Comparison of ENCODE assay signal across 30 cellular contexts in the genomic region with DNA sequence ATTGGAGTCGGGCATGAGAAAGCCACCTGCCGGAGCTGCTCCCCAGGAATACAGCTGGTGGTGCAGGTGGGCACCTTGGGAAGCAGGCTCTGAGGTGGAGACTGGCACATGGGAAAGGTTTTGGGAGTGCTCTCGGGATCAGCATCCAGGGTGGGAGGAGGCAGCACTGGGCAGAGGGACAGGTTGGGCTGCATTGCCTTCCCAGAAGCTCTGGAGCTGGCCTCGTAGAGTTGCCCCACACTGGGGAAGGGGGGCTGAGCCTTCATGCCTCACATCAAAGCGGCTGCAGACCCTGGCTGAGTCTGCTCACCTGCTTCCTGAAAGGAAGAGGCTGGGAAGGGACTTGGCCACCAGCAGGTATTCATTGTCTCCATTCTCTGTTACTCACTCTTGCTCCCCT. TPM values are rescaled to one million over a fixed set of nuclear protein-coding genes. Genes with fewer than 3 reads are reported as not detected.
DNase-seq lines count a peak whose midpoint lies in the region; ATAC-seq, FAIRE-seq and TF ChIP-seq lines count a peak whose summit lies in the region.
"Had no signal": no experiment of that assay in that cellular context is flagged by ENCODE, and none has a peak within 500 bp of the region (broad histone marks: within the 10 kb centered on the region; RNA-seq: fewer than 3 reads in every experiment).

No MANE protein-coding gene starts in this region.

- H3K27ac Mint-ChIP-seq in GM23338, result no peak overlapping the region
- peak overlapping the region; percentile 68; the same call in 1 of the 2 replicates for H3K27ac Mint-ChIP-seq in WTC11
- H3K27ac Mint-ChIP-seq: CD14-positive monocyte; CD4-positive, alpha-beta memory T cell; CD4-positive, CD25-positive, alpha-beta regulatory T cell had no signal

- H3K79me2 ChIP-seq in GM23338 (replicated peaks; ENCODE audit: insufficient read depth), result no peaks in the 10 kb centered on the region

- H3K4me1 ChIP-seq in GM23338 (ENCODE audit: insufficient read depth) (no peaks in the 10 kb centered on the region), kidney (ENCODE audit: control insufficient read depth in 1 of 2, insufficient read depth in 1 of 2, low read depth in 1 of 2, low read length in 2 of 2) (no peaks in the 10 kb centered on the region)
- H3K4me1 ChIP-seq: BE2C, BLaER1, Caco-2 had no signal

- H3K36me3 ChIP-seq in GM23338 (ENCODE audit: insufficient read depth) (no peaks in the 10 kb centered on the region), kidney (ENCODE audit: control insufficient read depth in 1 of 2, insufficient read depth in 2 of 2, low read length in 2 of 2) (no peaks in the 10 kb centered on the region)
- H3K36me3 ChIP-seq: BE2C, BLaER1 had no signal

- POLR2A ChIA-PET in WTC11 (lab: Charles Lee), result no interaction called here

- H3K4me3 ChIP-seq in GM23338 (no peak overlapping the region), kidney (ENCODE audit: low read length in 2 of 2) (no peak overlapping the region)
- H3K4me3 ChIP-seq: BLaER1 had no signal

- H3K4me1 Mint-ChIP-seq in GM23338, result peaks cover 7% of the 10 kb centered on the region
- H3K4me1 Mint-ChIP-seq in WTC11, result peaks cover 16% of the 10 kb centered on the region
- H3K4me1 Mint-ChIP-seq: CD14-positive monocyte had no signal

- H3K9me3 Mint-ChIP-seq in GM23338 (peaks cover 10% of the 10 kb centered on the region; the same call in 2 of the 3 replicates), WTC11 (peaks cover 7% of the 10 kb centered on the region; the same call in 1 of the 2 replicates)
- H3K9me3 Mint-ChIP-seq: CD14-positive monocyte; CD4-positive, alpha-beta memory T cell; CD4-positive, CD25-positive, alpha-beta regulatory T cell; CD8-positive, alpha-beta memory T cell had no signal

- H3K4me2 ChIP-seq in GM23338, result no peak overlapping the region
- H3K4me2 ChIP-seq: BLaER1 had no signal

- H3F3A ChIP-seq in GM23338 (replicated peaks; ENCODE audit: low read depth), result no peaks in the 10 kb centered on the region

- CTCF ChIA-PET in WTC11 (lab: Charles Lee), result interaction anchor here (0.7 to 6.3 kb wide), 9 partner anchors 9 to 486 kb away, joined by 3 to 79 read pairs (median 6); no protein-coding TSS in a partner anchor

- DNase-seq in GM23338 (ENCODE audit: low spot score) (no peak), WTC11 (ENCODE audit: low spot score) (no peak), kidney (peak; percentile 55), DMS 273 (lab: John Stamatoyannopoulos, UW; ENCODE audit: unreplicated experiment) (no peak), COLO668 (lab: John Stamatoyannopoulos, UW; ENCODE audit: unreplicated experiment) (no peak)
- DNase-seq: 8988T; ACHN; BE2C; C1 segment of cervical spinal cord; Caco-2; Calu3; CD4-positive, alpha-beta memory T cell; CD4-positive, CD25-positive, alpha-beta regulatory T cell; DMS 273 treated with DMSO at 0.1 percent for 48 hours; DMS153; DMS53; DMS79; DND-41; EL; GF-D8 had no signal

- H3K9me3 ChIP-seq in kidney (ENCODE audit: control insufficient read depth in 1 of 2, low read length in 2 of 2), result no peaks in the 10 kb centered on the region
- H3K9me3 ChIP-seq: BE2C, BLaER1, Caco-2 had no signal

- H3K27me3 Mint-ChIP-seq in GM23338 (ENCODE audit: insufficient read depth, low read depth, poor library complexity) (peaks cover 10% of the 10 kb centered on the region), WTC11 (ENCODE audit: low read depth) (no peaks in the 10 kb centered on the region)

- TF ChIP-seq CTCF in GM23338 (conservative IDR thresholded peaks at IDR 0.05; ENCODE audit: low read depth in 2 of 2) (no peak), WTC11 (IDR thresholded peaks at IDR 0.05) (no peak), kidney (IDR thresholded peaks at IDR 0.05; ENCODE audit: borderline replicate concordance, extremely low read depth, insufficient read depth) (no peak)

- ATAC-seq in GM23338 (no peak; the same call in 2 of the 3 replicates), WTC11 (no peak), HG02938 (IDR thresholded peaks at IDR 0.05; ENCODE audit: unreplicated experiment) (no peak), GM19397 (IDR thresholded peaks at IDR 0.05; ENCODE audit: unreplicated experiment) (no peak)

- no peak overlapping the region for H3K27ac ChIP-seq in GM23338 (ENCODE audit: low read depth)
- no peak overlapping the region for H3K27ac ChIP-seq in kidney (ENCODE audit: low read depth in 2 of 2, low read length in 2 of 2)
- H3K27ac ChIP-seq: BLaER1 had no signal

- no peak overlapping the region for H3K9ac ChIP-seq in kidney (ENCODE audit: low read length in 2 of 2)
- H3K9ac ChIP-seq: BLaER1 had no signal

- H3K36me3 Mint-ChIP-seq in GM23338 (ENCODE audit: low read depth), result peaks cover 3% of the 10 kb centered on the region; the same call in 1 of the 3 replicates
- H3K36me3 Mint-ChIP-seq in WTC11, result peaks cover 2% of the 10 kb centered on the region; the same call in 1 of the 2 replicates
- H3K36me3 Mint-ChIP-seq: CD14-positive monocyte; CD4-positive, alpha-beta memory T cell; CD4-positive, CD25-positive, alpha-beta regulatory T cell; CD8-positive, alpha-beta memory T cell had no signal

- no peak for FAIRE-seq in kidney (lab: Jason Lieb, UNC)
- FAIRE-seq: A204.1, D721Med, G401.6, GM12891, GM19239 had no signal

- intact Hi-C loops in kidney (cut with DNase I), result no loop called here

- peak overlapping the region; percentile 63; the same call in 1 of the 2 replicates for H2AFZ ChIP-seq in GM23338

- H4K20me1 ChIP-seq in GM23338 (replicated peaks; ENCODE audit: insufficient read depth), result no peaks in the 10 kb centered on the region
- H4K20me1 ChIP-seq: BLaER1 had no signal

- H3K4me3 Mint-ChIP-seq in GM23338 (no peak overlapping the region), WTC11 (no peak overlapping the region)
- H3K4me3 Mint-ChIP-seq: CD14-positive monocyte; CD4-positive, alpha-beta memory T cell; CD4-positive, CD25-positive, alpha-beta regulatory T cell; CD8-positive, alpha-beta memory T cell had no signal

- no peaks in the 10 kb centered on the region for H3K27me3 ChIP-seq in GM23338 (ENCODE audit: insufficient read depth)
- H3K27me3 ChIP-seq: BE2C, BLaER1 had no signal

- H3K9me2 ChIP-seq in GM23338 (ENCODE audit: insufficient read depth), result no peaks in the 10 kb centered on the region

TF ChIP-seq in GM23338, 12 proteins besides CTCF, POLR2A, EP300 and RAD21:
- no peak for TF ChIP-seq POLR2AphosphoS5 (IDR thresholded peaks at IDR 0.05; ENCODE audit: low read depth)
TF ChIP-seq in GM23338: peak in this region for 0.

TF ChIP-seq in WTC11, 78 proteins besides CTCF, POLR2A, EP300 and RAD21 (continues in another document):
- TF ChIP-seq SMAD3 (CRISPR knock-in tag; IDR thresholded peaks at IDR 0.05; ENCODE audit: borderline replicate concordance), result no peak
- no peak for TF ChIP-seq ETV6 (CRISPR knock-in tag; IDR thresholded peaks at IDR 0.05)
- TF ChIP-seq ZBTB21 (CRISPR knock-in tag; IDR thresholded peaks at IDR 0.05; ENCODE audit: borderline replicate concordance), result no peak
- TF ChIP-seq, protein P1, sequence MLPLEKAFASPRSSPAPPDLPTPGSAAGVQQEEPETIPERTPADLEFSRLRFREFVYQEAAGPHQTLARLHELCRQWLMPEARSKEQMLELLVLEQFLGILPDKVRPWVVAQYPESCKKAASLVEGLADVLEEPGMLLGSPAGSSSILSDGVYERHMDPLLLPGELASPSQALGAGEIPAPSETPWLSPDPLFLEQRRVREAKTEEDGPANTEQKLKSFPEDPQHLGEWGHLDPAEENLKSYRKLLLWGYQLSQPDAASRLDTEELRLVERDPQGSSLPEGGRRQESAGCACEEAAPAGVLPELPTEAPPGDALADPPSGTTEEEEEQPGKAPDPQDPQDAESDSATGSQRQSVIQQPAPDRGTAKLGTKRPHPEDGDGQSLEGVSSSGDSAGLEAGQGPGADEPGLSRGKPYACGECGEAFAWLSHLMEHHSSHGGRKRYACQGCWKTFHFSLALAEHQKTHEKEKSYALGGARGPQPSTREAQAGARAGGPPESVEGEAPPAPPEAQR (CRISPR knock-in tag; IDR thresholded peaks at IDR 0.05), result no peak
- no peak for TF ChIP-seq MXD4 (CRISPR knock-in tag; IDR thresholded peaks at IDR 0.05; ENCODE audit: borderline replicate concordance)
- TF ChIP-seq SOX15 (CRISPR knock-in tag; IDR thresholded peaks at IDR 0.05), result no peak
- TF ChIP-seq, protein P2, sequence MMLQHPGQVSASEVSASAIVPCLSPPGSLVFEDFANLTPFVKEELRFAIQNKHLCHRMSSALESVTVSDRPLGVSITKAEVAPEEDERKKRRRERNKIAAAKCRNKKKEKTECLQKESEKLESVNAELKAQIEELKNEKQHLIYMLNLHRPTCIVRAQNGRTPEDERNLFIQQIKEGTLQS (CRISPR knock-in tag; conservative IDR thresholded peaks at IDR 0.05), result no peak
- no peak for TF ChIP-seq IRF2 (CRISPR knock-in tag; IDR thresholded peaks at IDR 0.05; ENCODE audit: borderline replicate concordance, low read depth)
- TF ChIP-seq AR (CRISPR knock-in tag; IDR thresholded peaks at IDR 0.05), result no peak

RNA-seq across cellular contexts. Expression of gene GPRC5B, which starts 13.5 kb away (rescaled TPM):
- 57.4 and 82.5 TPM in 2 replicates for total RNA-seq in GM23338 (2014; rRNA removed; shearing (Covaris generic))
- polyA plus RNA-seq in GM23338 (2016; fragmentation: Nextera tagmentation; extraction: Ambion mirVana) (70.9 and 85.6 TPM in 2 replicates), kidney (ENCODE audit: insufficient read depth, low read depth, low replicate concordance) (66.3 TPM)
- total RNA-seq in WTC11 (2021) (104 to 107 TPM (median 105 TPM) in 3 replicates), kidney (53.1 TPM)
- total RNA-seq: CD4-positive, alpha-beta memory T cell had no signal
